7 cellular contexts compared by ENCODE assay signal in the genomic region with DNA sequence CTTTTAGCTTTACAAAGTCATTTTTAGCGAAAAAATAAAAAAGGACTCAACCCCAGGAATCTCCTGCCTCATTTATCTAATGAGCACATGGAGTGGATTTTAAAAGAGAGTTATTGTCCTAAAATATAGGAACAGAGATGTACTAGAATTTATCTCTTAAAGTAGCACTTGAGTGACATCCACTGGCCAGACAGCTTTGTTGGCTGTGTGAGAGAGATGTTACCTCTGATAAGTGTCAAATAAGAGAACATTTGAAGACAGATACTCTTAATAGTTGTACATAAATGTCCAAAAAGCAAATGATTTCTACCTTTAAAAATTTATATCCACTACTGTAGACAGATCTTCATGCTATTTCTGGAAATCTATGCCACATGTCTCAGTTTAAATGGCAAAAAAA. TPM values are rescaled to one million over a fixed set of nuclear protein-coding genes. Genes with fewer than 3 reads are reported as not detected.
DNase-seq lines count a peak whose midpoint lies in the region; ATAC-seq and TF ChIP-seq lines count a peak whose summit lies in the region.

No MANE protein-coding gene starts in this region.

- peaks cover 1 to 4% of the 10 kb centered on the region in 2 donors for H3K9me3 Mint-ChIP-seq in stimulated activated naive B cell treated with anti-CD40 and anti-IgM and Interleukin-4, amounts not matched to agents 10 μg/mL and 1 μg/mL and 100 μg/mL, for 72 hours
- H3K9me3 Mint-ChIP-seq in CD4-positive, alpha-beta memory T cell: peaks cover 0 to 4% (median 0%) of the 10 kb centered on the region in 8 donors

- H3K27ac ChIP-seq in psoas muscle: no peak overlapping the region
- H3K27ac ChIP-seq in uterus: no peak overlapping the region
- H3K27ac ChIP-seq in CD4-positive, alpha-beta memory T cell (ENCODE audit: low read depth, low read length): no peak overlapping the region

- no peak overlapping the region for H3K27ac Mint-ChIP-seq in stimulated activated naive B cell treated with anti-CD40 and anti-IgM and Interleukin-4, amounts not matched to agents 10 μg/mL and 1 μg/mL and 100 μg/mL, for 72 hours
- no peak overlapping the region for H3K27ac Mint-ChIP-seq in CD4-positive, alpha-beta memory T cell

- intact Hi-C loops in psoas muscle (cut with DNase I): no loop called here
- intact Hi-C loops in uterus (cut with DNase I; ENCODE audit: low total_unique reads): loop anchor here (2.0 kb wide), 1 partner anchor 61 kb away; no protein-coding TSS in a partner anchor
- intact Hi-C loops in CD4-positive, alpha-beta memory T cell (cut with micrococcal nuclease): no loop called here

- H3K36me3 ChIP-seq in psoas muscle (ENCODE audit: insufficient read depth in 1 of 2, low read depth in 1 of 2) (no peaks in the 10 kb centered on the region), uterus (no peaks in the 10 kb centered on the region)
- no peaks in the 10 kb centered on the region for H3K36me3 ChIP-seq in CD4-positive, alpha-beta memory T cell (ENCODE audit: insufficient read depth, low read length)

- WGBS in psoas muscle, 3 donors: 83 to 91% (median 90%) methylated on average over 1 of the region's 1 CpG

- TF ChIP-seq POLR2A in GM18505 (IDR thresholded peaks at IDR 0.05; ENCODE audit: borderline replicate concordance, extremely low read depth, insufficient read depth, insufficient read length) (no peak), uterus (IDR thresholded peaks at IDR 0.05) (no peak)

- no peak overlapping the region for H3K4me3 ChIP-seq in psoas muscle
- H3K4me3 ChIP-seq in uterus: no peak overlapping the region
- no peak overlapping the region for H3K4me3 ChIP-seq in CD4-positive, alpha-beta memory T cell (ENCODE audit: low read length in 2 of 2)

- TF ChIP-seq CTCF in psoas muscle (IDR thresholded peaks at IDR 0.05) (peak; percentile 43), uterus (IDR thresholded peaks at IDR 0.05) (peak in 2 of 4 experiments; percentile 15 to 16)

- ATAC-seq in GM18505 (IDR thresholded peaks at IDR 0.05; ENCODE audit: unreplicated experiment) (peak; percentile 47), psoas muscle (no peak)
- ATAC-seq in stimulated activated naive B cell treated with anti-CD40 and anti-IgM and Interleukin-4, amounts not matched to agents 10 μg/mL and 1 μg/mL and 100 μg/mL, for 72 hours (replicated peaks): no peak

- H3K27me3 Mint-ChIP-seq in stimulated activated naive B cell treated with anti-CD40 and anti-IgM and Interleukin-4, amounts not matched to agents 10 μg/mL and 1 μg/mL and 100 μg/mL, for 72 hours: peaks cover 0 to 5% of the 10 kb centered on the region in 2 donors
- no peaks in the 10 kb centered on the region for H3K27me3 Mint-ChIP-seq in CD4-positive, alpha-beta memory T cell

- peak; percentile 53 for DNase-seq in NCI-H1694 treated with DMSO at 0.1 percent for 48 hours (lab: John Stamatoyannopoulos, UW)
- peak; percentile 18 for DNase-seq in cerebellar cortex (ENCODE audit: low spot score)
- DNase-seq in psoas muscle: no peak
- no peak for DNase-seq in stimulated activated naive B cell treated with anti-CD40 and anti-IgM and Interleukin-4, amounts not matched to agents 10 μg/mL and 1 μg/mL and 100 μg/mL, for 72 hours
- DNase-seq in uterus: no peak
- no peak for DNase-seq in CD4-positive, alpha-beta memory T cell

- H3K27me3 ChIP-seq in psoas muscle (ENCODE audit: insufficient read depth in 3 of 3, low read length in 2 of 3) (no peaks in the 10 kb centered on the region), uterus (no peaks in the 10 kb centered on the region)
- H3K27me3 ChIP-seq in CD4-positive, alpha-beta memory T cell (ENCODE audit: insufficient read depth, low read length): no peaks in the 10 kb centered on the region

- H3K9me3 ChIP-seq in psoas muscle: peaks cover 7% of the 10 kb centered on the region
- peaks cover 0 to 4% of the 10 kb centered on the region in 2 donors for H3K9me3 ChIP-seq in uterus
- no peaks in the 10 kb centered on the region for H3K9me3 ChIP-seq in CD4-positive, alpha-beta memory T cell (ENCODE audit: control insufficient read depth in 1 of 2, low read length in 2 of 2)

- H3K36me3 Mint-ChIP-seq in stimulated activated naive B cell treated with anti-CD40 and anti-IgM and Interleukin-4, amounts not matched to agents 10 μg/mL and 1 μg/mL and 100 μg/mL, for 72 hours: peaks cover 0 to 8% of the 10 kb centered on the region in 2 donors
- no peaks in the 10 kb centered on the region for H3K36me3 Mint-ChIP-seq in CD4-positive, alpha-beta memory T cell

- POLR2A ChIA-PET in CD4-positive, alpha-beta memory T cell (lab: Charles Lee; ENCODE audit: partially characterized antibody): interaction anchor here (1.1 to 1.2 kb wide), 2 partner anchors 13 to 130 kb away, joined by 3 read pairs; partner anchors contain the start of gene MFSD1

- H3K4me1 Mint-ChIP-seq in stimulated activated naive B cell treated with anti-CD40 and anti-IgM and Interleukin-4, amounts not matched to agents 10 μg/mL and 1 μg/mL and 100 μg/mL, for 72 hours: peaks cover 0 to 5% of the 10 kb centered on the region in 2 donors
- H3K4me1 Mint-ChIP-seq in CD4-positive, alpha-beta memory T cell: peaks cover 0 to 4% (median 3%) of the 10 kb centered on the region in 4 donors

- no peaks in the 10 kb centered on the region for H3K4me1 ChIP-seq in psoas muscle
- H3K4me1 ChIP-seq in uterus: no peaks in the 10 kb centered on the region
- H3K4me1 ChIP-seq in CD4-positive, alpha-beta memory T cell (ENCODE audit: insufficient read depth, low read length): peaks cover 7% of the 10 kb centered on the region

- H3K4me3 Mint-ChIP-seq in stimulated activated naive B cell treated with anti-CD40 and anti-IgM and Interleukin-4, amounts not matched to agents 10 μg/mL and 1 μg/mL and 100 μg/mL, for 72 hours: no peak overlapping the region
- no peak overlapping the region for H3K4me3 Mint-ChIP-seq in CD4-positive, alpha-beta memory T cell

- CTCF ChIA-PET in CD4-positive, alpha-beta memory T cell (lab: Charles Lee; ENCODE audit: partially characterized antibody): interaction anchor here (0.7 to 5.4 kb wide), 10 partner anchors 8 to 250 kb away, joined by 3 to 136 read pairs (median 6); partner anchors contain the start of genes GFM1 and MFSD1

RNA-seq across cellular contexts. Expression of gene MFSD1, which starts 12.3 kb away (rescaled TPM):
- total RNA-seq in psoas muscle: 10 to 100 TPM; 10.6 to 19.6 (median 16.1) TPM
- polyA plus RNA-seq in psoas muscle: 10 to 100 TPM; 13.0 to 29.6 (median 27.9) TPM
- 100 to 1,000 TPM in 3 of 4 donors, 10 to 100 TPM in 1; 52.0 to 152 (median 104) TPM for total RNA-seq in uterus
- 10 to 100 TPM; 31.7 to 33.7 TPM for total RNA-seq in CD4-positive, alpha-beta memory T cell
- polyA plus RNA-seq in CD4-positive, alpha-beta memory T cell: 10 to 100 TPM; 51.5 to 75.0 TPM

RNA-seq across cellular contexts. Expression of gene RARRES1, which starts 57.3 kb away (rescaled TPM):
- 10 to 100 TPM in 1 of 4 donors, 1 to 10 TPM in 2, under 1 TPM in 1; 0.97 to 28.1 (median 5.8) TPM for total RNA-seq in psoas muscle
- 1 to 10 TPM in 2 of 3 donors, under 1 TPM in 1; 0.69 to 6.2 (median 2.9) TPM for polyA plus RNA-seq in psoas muscle
- total RNA-seq in uterus: 100 to 1,000 TPM in 1 of 4 donors, 10 to 100 TPM in 3; 12.8 to 398 (median 50.5) TPM
- total RNA-seq in CD4-positive, alpha-beta memory T cell: not detected
- not detected for polyA plus RNA-seq in CD4-positive, alpha-beta memory T cell

Comparison
In these comparisons a context has a peak if more than half of its experiments do, and no peak if none do; other contexts are left out.
1. DNase-seq: peak in NCI-H1694 treated with DMSO at 0.1 percent for 48 hours (single experiment) and cerebellar cortex (single experiment); none in psoas muscle (0 of 2), stimulated activated naive B cell treated with anti-CD40 and anti-IgM and Interleukin-4, amounts not matched to agents 10 μg/mL and 1 μg/mL and 100 μg/mL, for 72 hours (single experiment), uterus (0 of 2) and CD4-positive, alpha-beta memory T cell (0 of 5).